Comparison of ENCODE assay signal across 12 cellular contexts in genomic region chr15:79450648-79451047, GRCh38. TPM values are rescaled to one million over a fixed set of nuclear protein-coding genes. Genes with fewer than 3 reads are reported as not detected.
DNase-seq lines count a peak whose midpoint lies in the region; ATAC-seq and TF ChIP-seq lines count a peak whose summit lies in the region.
"Had no signal": no experiment of that assay in that cellular context is flagged by ENCODE, and none has a peak within 500 bp of the region (broad histone marks: within the 10 kb centered on the region; RNA-seq: fewer than 3 reads in every experiment).

No MANE protein-coding gene starts in this region.

- in situ Hi-C loops in IMR-90 (cut with MboI; ENCODE audit: low sequenced_read_pairs): no loop called here

- H4K8ac ChIP-seq in IMR-90 (ENCODE audit: low read depth in 2 of 2, low read length in 2 of 2): no peak overlapping the region

- H3K4ac ChIP-seq in IMR-90 (ENCODE audit: low read depth, low read length): no peak overlapping the region

- dilution Hi-C loops in IMR-90 (cut with HindIII; ENCODE audit: low sequenced_read_pairs, unreplicated experiment): no loop called here

- peaks cover 4% of the 10 kb centered on the region; the same call in 1 of the 2 replicates for H3K9me1 ChIP-seq in IMR-90 (ENCODE audit: insufficient read depth, low read length)

- H3K27me3 ChIP-seq in BJ (ENCODE audit: control insufficient read depth, insufficient read depth, low read length): no peaks in the 10 kb centered on the region; the same call in 1 of the 2 replicates
- H3K27me3 ChIP-seq in IMR-90 (ENCODE audit: control insufficient read depth, insufficient read depth, low read length): peaks cover 9% of the 10 kb centered on the region
- peaks cover 8% of the 10 kb centered on the region for H3K27me3 ChIP-seq in adipocyte (replicated peaks; ENCODE audit: control insufficient read depth, insufficient read depth, low read length)
- peaks cover 5% of the 10 kb centered on the region for H3K27me3 ChIP-seq in kidney epithelial cell (ENCODE audit: control insufficient read depth, insufficient read depth, low read length)
- no peaks in the 10 kb centered on the region for H3K27me3 ChIP-seq in aorta (ENCODE audit: control insufficient read depth in 1 of 2, insufficient read depth in 2 of 2, low read length in 1 of 2)
- peaks cover 40% of the 10 kb centered on the region for H3K27me3 ChIP-seq in gastroesophageal sphincter

- TF ChIP-seq CTCF in BJ (IDR thresholded peaks at IDR 0.05; ENCODE audit: insufficient read depth, low read depth, low read length) (peak; percentile 24; the same call in 1 of the 2 replicates), IMR-90 (conservative IDR thresholded peaks at IDR 0.05; ENCODE audit: low read depth, low read length) (peak; percentile 12; the same call in 1 of the 2 replicates), kidney epithelial cell (IDR thresholded peaks at IDR 0.05; ENCODE audit: insufficient read depth, low read length, poor library complexity, severe bottlenecking) (peak; percentile 7), gastroesophageal sphincter (IDR thresholded peaks at IDR 0.05) (no peak)

- no peaks in the 10 kb centered on the region for H3K79me1 ChIP-seq in IMR-90 (ENCODE audit: low read depth in 1 of 2, low read length in 2 of 2)

- H4K91ac ChIP-seq in IMR-90 (ENCODE audit: insufficient read depth, low read depth, low read length): no peak overlapping the region

- no peak overlapping the region for H2BK5ac ChIP-seq in IMR-90 (ENCODE audit: low read depth, low read length, poor library complexity, severe bottlenecking)

- H3K9me3 ChIP-seq in IMR-90 (ENCODE audit: control insufficient read depth, insufficient read depth, low read length) (no peaks in the 10 kb centered on the region), adipocyte (ENCODE audit: control insufficient read depth, low read length) (peaks cover 16% of the 10 kb centered on the region), aorta (ENCODE audit: control insufficient read depth, low read length) (no peaks in the 10 kb centered on the region), gastroesophageal sphincter (peaks cover 0 to 14% (median 0%) of the 10 kb centered on the region in 3 donors)

- H3K27ac ChIP-seq in IMR-90 (ENCODE audit: insufficient read depth, low read length): no peak overlapping the region
- no peak overlapping the region for H3K27ac ChIP-seq in aorta (ENCODE audit: low read depth in 1 of 2, low read length in 2 of 2)
- no peak overlapping the region for H3K27ac ChIP-seq in gastroesophageal sphincter

- H3K18ac ChIP-seq in IMR-90 (ENCODE audit: low read depth, low read length): no peak overlapping the region

- no peak for TF ChIP-seq POLR2A in IMR-90 (IDR thresholded peaks at IDR 0.05; ENCODE audit: low read depth, low read length)
- no peak for TF ChIP-seq POLR2A in gastroesophageal sphincter (IDR thresholded peaks at IDR 0.05)

- H3K23ac ChIP-seq in IMR-90 (ENCODE audit: low read depth, low read length): no peak overlapping the region

- H2BK120ac ChIP-seq in IMR-90 (ENCODE audit: low read depth, low read length): no peak overlapping the region

- H2AK5ac ChIP-seq in IMR-90 (ENCODE audit: low read depth, low read length): no peak overlapping the region

- H3K4me3 ChIP-seq in BJ (ENCODE audit: low read depth, low read length): no peak overlapping the region
- no peak overlapping the region for H3K4me3 ChIP-seq in IMR-90 (ENCODE audit: insufficient read depth, low read depth, low read length)
- no peak overlapping the region for H3K4me3 ChIP-seq in adipocyte (ENCODE audit: low read length)
- no peak overlapping the region for H3K4me3 ChIP-seq in kidney epithelial cell (ENCODE audit: low read depth, low read length)
- no peak overlapping the region for H3K4me3 ChIP-seq in aorta (ENCODE audit: low read length in 2 of 2)
- no peak overlapping the region for H3K4me3 ChIP-seq in gastroesophageal sphincter
- H3K4me3 ChIP-seq: dorsolateral prefrontal cortex had no signal

- H2BK20ac ChIP-seq in IMR-90 (ENCODE audit: low read depth, low read length): no peak overlapping the region

- no peak overlapping the region for H2BK15ac ChIP-seq in IMR-90 (ENCODE audit: low read depth, low read length)

- H3K4me1 ChIP-seq in IMR-90 (ENCODE audit: control insufficient read depth, insufficient read depth, low read length) (no peaks in the 10 kb centered on the region), adipocyte (ENCODE audit: control insufficient read depth, insufficient read depth, low read length) (no peaks in the 10 kb centered on the region), aorta (ENCODE audit: control insufficient read depth in 1 of 2, insufficient read depth in 2 of 2, low read length in 2 of 2) (no peaks in the 10 kb centered on the region), gastroesophageal sphincter (no peaks in the 10 kb centered on the region)

- intact Hi-C loops in IMR-90 (cut with micrococcal nuclease) (no loop called here), aorta (cut with DNase I) (no loop called here)

- DNase-seq in BJ (ENCODE audit: low read depth) (no peak), IMR-90 (no peak), adipocyte (ENCODE audit: low read depth) (peak; percentile 4), kidney epithelial cell (ENCODE audit: low read depth) (no peak), aorta (no peak), NCI-H345 treated with DMSO at 0.1 percent for 48 hours (lab: John Stamatoyannopoulos, UW; ENCODE audit: unreplicated experiment) (no peak)
- DNase-seq: NCI-H2081 treated with DMSO at 0.1 percent for 48 hours, RPMI8226 had no signal

- no peak overlapping the region for H3K56ac ChIP-seq in IMR-90 (ENCODE audit: extremely low read depth, insufficient read depth, low read length)

- H3K9ac ChIP-seq in IMR-90 (ENCODE audit: low read depth, low read length) (no peak overlapping the region), adipocyte (ENCODE audit: low read length) (no peak overlapping the region)

- POLR2A ChIA-PET in BJ (lab: Charles Lee) (no interaction called here), IMR-90 (lab: Charles Lee; ENCODE audit: unreplicated experiment) (no interaction called here)

- no peak overlapping the region for H3K4me2 ChIP-seq in IMR-90 (ENCODE audit: low read depth, low read length)

- no peaks in the 10 kb centered on the region for H4K20me1 ChIP-seq in IMR-90 (ENCODE audit: insufficient read depth, low read length)

- no peak for ATAC-seq in IMR-90 (ENCODE audit: low read depth)
- no peak for ATAC-seq in aorta (ENCODE audit: low FRiP score)
- no peak for ATAC-seq in GM21526 (IDR thresholded peaks at IDR 0.05; ENCODE audit: low FRiP score, unreplicated experiment)
- no peak for ATAC-seq in gastroesophageal sphincter
- ATAC-seq: activated naive CD4-positive, alpha-beta T cell treated with anti-CD3 and anti-CD28 coated beads, Interleukin-2, amount 50 U/mL, for 72 hours had no signal

- TF ChIP-seq EP300 in gastroesophageal sphincter (IDR thresholded peaks at IDR 0.05): no peak

- no peaks in the 10 kb centered on the region for H3K36me3 ChIP-seq in BJ (ENCODE audit: control insufficient read depth, insufficient read depth, low read length)
- H3K36me3 ChIP-seq in IMR-90 (ENCODE audit: control insufficient read depth, insufficient read depth, low read length): no peaks in the 10 kb centered on the region
- H3K36me3 ChIP-seq in adipocyte (ENCODE audit: control insufficient read depth, insufficient read depth, low read length, severe bottlenecking): no peaks in the 10 kb centered on the region
- no peaks in the 10 kb centered on the region for H3K36me3 ChIP-seq in kidney epithelial cell (ENCODE audit: control insufficient read depth, insufficient read depth, low read length)
- no peaks in the 10 kb centered on the region for H3K36me3 ChIP-seq in aorta (ENCODE audit: control insufficient read depth in 1 of 2, insufficient read depth in 2 of 2, low read length in 1 of 2)
- no peaks in the 10 kb centered on the region for H3K36me3 ChIP-seq in gastroesophageal sphincter

- BruUV-seq in IMR-90 (replicated peaks; lab: Mats Ljungman, UMichigan): no TSS peak

- no peak overlapping the region for H4K5ac ChIP-seq in IMR-90 (ENCODE audit: low read depth, low read length)

- H3K14ac ChIP-seq in IMR-90 (replicated peaks; ENCODE audit: low read depth, low read length): no peak overlapping the region

- no peak overlapping the region for H2AK9ac ChIP-seq in IMR-90 (replicated peaks; ENCODE audit: low read depth, low read length, poor library complexity)

- CTCF ChIA-PET in BJ (lab: Yijun Ruan, JAX) (interaction anchor here (0.8 to 3.3 kb wide), 11 partner anchors 9 to 403 kb away, joined by 3 to 10 read pairs (median 4); no protein-coding TSS in a partner anchor), IMR-90 (lab: Yijun Ruan, JAX) (interaction anchor here (0.6 to 1.6 kb wide), 4 partner anchors 14 to 229 kb away, joined by 3 to 4 read pairs (median 4); no protein-coding TSS in a partner anchor)

- H2AFZ ChIP-seq in IMR-90 (replicated peaks; ENCODE audit: low read length, poor library complexity): no peak overlapping the region

- TF ChIP-seq RAD21 in IMR-90 (IDR thresholded peaks at IDR 0.05; ENCODE audit: low read length): no peak

- WGBS in IMR-90 (ENCODE audit: extremely low coverage in 2 of 2, insufficient read length in 1 of 2), 2 experiments: no CpG with 5 or more reads among the region's 3 CpGs
- 88 to 91% methylated on average over 3 of the region's 3 CpGs for WGBS in aorta, 2 donors
- 44 to 46% methylated on average over 2 to 3 of the region's 3 CpGs for WGBS in gastroesophageal sphincter (ENCODE audit: low coverage in 1 of 2), 2 donors

TF ChIP-seq in IMR-90, 13 proteins besides CTCF, POLR2A, EP300 and RAD21 (continues in another document):
- TF ChIP-seq ELK1 (IDR thresholded peaks at IDR 0.05; ENCODE audit: borderline replicate concordance, low read depth, low read length) (no peak), MAFK (IDR thresholded peaks at IDR 0.05; ENCODE audit: low read depth, low read length) (no peak), RCOR1 (IDR thresholded peaks at IDR 0.05; ENCODE audit: insufficient replicate concordance, low read length) (no peak)

RNA-seq across cellular contexts. Expression of gene MINAR1, which starts 18.5 kb away (rescaled TPM):
- polyA plus RNA-seq in BJ (2011; rRNA removed) (0.37 and 0.43 TPM in 2 replicates), IMR-90 (2012; rRNA removed) (0.55 and 0.65 TPM in 2 replicates), aorta (under 1 TPM; 0.13 to 0.18 TPM)
- polyA minus RNA-seq in BJ (2011; rRNA and poly(A)+ RNA removed): 1.2 and 1.3 TPM in 2 replicates
- total RNA-seq in IMR-90 (2012; rRNA removed) (1.4 and 1.6 TPM in 2 replicates), kidney epithelial cell (0.75 and 0.96 TPM in 2 replicates), aorta (1 to 10 TPM in 1 of 2 donors, under 1 TPM in 1; 0.91 to 1.4 TPM), gastroesophageal sphincter (1 to 10 TPM in 1 of 4 donors, under 1 TPM in 3; 0.16 to 2.2 (median 0.34) TPM)
- 0.13 and 0.14 TPM in 2 replicates for polyA plus RNA-seq in IMR-90 (2012; cell fraction: cytosol; rRNA removed)
- 0.52 and 1.5 TPM in 2 replicates for polyA plus RNA-seq in IMR-90 (2012; cell fraction: nucleus; rRNA removed; ENCODE audit: low replicate concordance)

Comparison
In these comparisons a context has a peak if more than half of its experiments do, and no peak if none do; other contexts are left out.
1. CTCF ChIP-seq: peak in BJ (single experiment), IMR-90 (single experiment) and kidney epithelial cell (single experiment); none in gastroesophageal sphincter (0 of 4).